In the genomic region with DNA sequence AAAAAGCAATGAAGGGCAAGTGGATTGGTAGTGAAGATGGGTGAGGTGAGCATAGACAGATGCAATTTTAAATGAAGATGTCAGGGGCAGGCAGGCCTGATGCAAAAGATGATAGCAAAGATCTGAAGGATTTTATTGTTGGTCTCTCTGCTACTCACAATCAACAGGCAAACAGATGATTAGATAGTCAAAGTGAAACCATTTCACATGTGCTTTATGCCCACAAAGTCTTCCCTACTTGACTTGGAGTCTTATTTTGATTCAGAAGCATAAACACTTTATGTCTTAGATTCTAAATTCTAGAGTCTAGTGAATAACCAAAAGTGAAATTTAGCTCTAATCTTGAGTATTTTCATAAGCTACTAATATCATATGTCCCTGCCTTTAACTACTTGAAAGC, we compare ENCODE assay signal across 15 cellular contexts.
DNase-seq lines count a peak whose midpoint lies in the region; ATAC-seq and TF ChIP-seq lines count a peak whose summit lies in the region.
"Had no signal": no experiment of that assay in that cellular context is flagged by ENCODE, and none has a peak within 500 bp of the region (broad histone marks: within the 10 kb centered on the region; RNA-seq: fewer than 3 reads in every experiment).

No MANE protein-coding gene starts in this region.

- H3F3A ChIP-seq in MM.1S (ENCODE audit: insufficient read depth, low read length) = no peaks in the 10 kb centered on the region

- H3K9ac ChIP-seq in MM.1S (ENCODE audit: low read length) = no peak overlapping the region

- H3K79me2 ChIP-seq in MM.1S (ENCODE audit: low read length) = no peaks in the 10 kb centered on the region

- H3K9me3 Mint-ChIP-seq in osteocyte (ENCODE audit: unreplicated experiment) (no peaks in the 10 kb centered on the region), chondrocyte (ENCODE audit: low read depth) (no peaks in the 10 kb centered on the region)
- H3K9me3 Mint-ChIP-seq: H9 had no signal

- no peak overlapping the region for H3K4me2 ChIP-seq in MM.1S (ENCODE audit: low read depth, low read length)

- ATAC-seq in GM18511 (IDR thresholded peaks at IDR 0.05; ENCODE audit: unreplicated experiment) (peak; percentile 85), GM21360 (IDR thresholded peaks at IDR 0.05; ENCODE audit: unreplicated experiment) (peak; percentile 66), HG02981 (IDR thresholded peaks at IDR 0.05; ENCODE audit: unreplicated experiment) (peak; percentile 79), HG03521 (IDR thresholded peaks at IDR 0.05; ENCODE audit: unreplicated experiment) (no peak)
- ATAC-seq: activated CD4-positive, alpha-beta T cell treated with anti-CD3 and anti-CD28 coated beads for 36 hours had no signal

- no peaks in the 10 kb centered on the region for H3K9me3 ChIP-seq in MM.1S (replicated peaks; ENCODE audit: insufficient read depth, low read length)

- H3K4me3 ChIP-seq in MM.1S (ENCODE audit: low read length) = no peak overlapping the region

- H3K27ac Mint-ChIP-seq in osteocyte (ENCODE audit: unreplicated experiment) (no peak overlapping the region), chondrocyte (ENCODE audit: unreplicated experiment) (no peak overlapping the region)
- H3K27ac Mint-ChIP-seq: activated CD4-positive, alpha-beta T cell treated with anti-CD3 and anti-CD28 coated beads for 36 hours; B cell; H9 had no signal

- H3K4me3 Mint-ChIP-seq in osteocyte (ENCODE audit: unreplicated experiment) (no peak overlapping the region), chondrocyte (ENCODE audit: unreplicated experiment) (no peak overlapping the region)
- H3K4me3 Mint-ChIP-seq: activated CD4-positive, alpha-beta T cell treated with anti-CD3 and anti-CD28 coated beads for 36 hours; B cell; H9; neural crest cell had no signal

- H3K4me1 ChIP-seq in MM.1S (ENCODE audit: low read length) = no peaks in the 10 kb centered on the region

- H3K36me3 Mint-ChIP-seq in osteocyte (ENCODE audit: unreplicated experiment) = no peaks in the 10 kb centered on the region
- H3K36me3 Mint-ChIP-seq in chondrocyte (ENCODE audit: low read depth) = no peaks in the 10 kb centered on the region

- DNase-seq in MM.1S (peak; percentile 14), osteocyte (ENCODE audit: extremely low spot score, unreplicated experiment) (no peak), NCI-H1417 treated with DMSO at 0.1 percent for 48 hours (lab: John Stamatoyannopoulos, UW) (no peak), chondrocyte (ENCODE audit: low spot score) (no peak)
- DNase-seq: activated CD4-positive, alpha-beta T cell treated with anti-CD3 and anti-CD28 coated beads for 36 hours; dermis blood vessel endothelial cell; DMS79; H9; NCI-H446 had no signal

- H3K27ac ChIP-seq in MM.1S (ENCODE audit: low read length) = no peak overlapping the region

- H2AFZ ChIP-seq in MM.1S (ENCODE audit: low read length) = no peak overlapping the region

- no peaks in the 10 kb centered on the region for H3K36me3 ChIP-seq in MM.1S (replicated peaks; ENCODE audit: insufficient read depth, low read length)

- no peaks in the 10 kb centered on the region for H3K4me1 Mint-ChIP-seq in osteocyte (ENCODE audit: unreplicated experiment)
- H3K4me1 Mint-ChIP-seq in chondrocyte (ENCODE audit: low read depth) = no peaks in the 10 kb centered on the region
- H3K4me1 Mint-ChIP-seq: activated CD4-positive, alpha-beta T cell treated with anti-CD3 and anti-CD28 coated beads for 36 hours; B cell; H9; neural crest cell had no signal

- H3K27me3 ChIP-seq in MM.1S (replicated peaks; ENCODE audit: insufficient read depth, low read length) = no peaks in the 10 kb centered on the region

- H3K27me3 Mint-ChIP-seq in osteocyte (ENCODE audit: unreplicated experiment) = peaks cover 2% of the 10 kb centered on the region
- H3K27me3 Mint-ChIP-seq in chondrocyte (ENCODE audit: low read depth) = peaks cover 4% of the 10 kb centered on the region

- TF ChIP-seq CTCF in MM.1S (IDR thresholded peaks at IDR 0.05; ENCODE audit: low read length) (no peak), osteocyte (IDR thresholded peaks at IDR 0.05) (no peak), chondrocyte (IDR thresholded peaks at IDR 0.05) (no peak)

- no peaks in the 10 kb centered on the region for H3K9me2 ChIP-seq in MM.1S (replicated peaks; ENCODE audit: insufficient read depth, low read length)

- no peaks in the 10 kb centered on the region for H4K20me1 ChIP-seq in MM.1S (ENCODE audit: insufficient read depth, low read length)
